ENCODE assay signal across 1 cellular context in genomic region chr1:26125946-26126320, GRCh38.
TF ChIP-seq lines count a peak whose summit lies in the region.

No MANE protein-coding gene starts in this region.

TF ChIP-seq in K562, 482 proteins besides CTCF, POLR2A, EP300 and RAD21 (continued from another document and continues in another):
- TF ChIP-seq CEBPZ (IDR thresholded peaks at IDR 0.05; ENCODE audit: borderline replicate concordance, low read depth, low read length) = no peak
- TF ChIP-seq ZBTB17 (CRISPR knock-in tag; IDR thresholded peaks at IDR 0.05) = 0 out of 2 replicates have a peak, but pooled peaks have one; percentile 46
- no peak for TF ChIP-seq ZNF239 (CRISPR knock-in tag; IDR thresholded peaks at IDR 0.05)
- TF ChIP-seq PYGO2 (tag; IDR thresholded peaks at IDR 0.05) = no peak
- no peak for TF ChIP-seq MNT (conservative IDR thresholded peaks at IDR 0.05)
- 0 out of 2 replicates have a peak, but pooled peaks have one; percentile 41 for TF ChIP-seq HOXB6 (CRISPR knock-in tag; IDR thresholded peaks at IDR 0.05; ENCODE audit: borderline replicate concordance)
- TF ChIP-seq NFE2 (IDR thresholded peaks at IDR 0.05; ENCODE audit: low read depth) = no peak
- TF ChIP-seq EZH2 (IDR thresholded peaks at IDR 0.05; ENCODE audit: borderline replicate concordance, low read depth, low read length) = no peak
- TF ChIP-seq, protein P1, sequence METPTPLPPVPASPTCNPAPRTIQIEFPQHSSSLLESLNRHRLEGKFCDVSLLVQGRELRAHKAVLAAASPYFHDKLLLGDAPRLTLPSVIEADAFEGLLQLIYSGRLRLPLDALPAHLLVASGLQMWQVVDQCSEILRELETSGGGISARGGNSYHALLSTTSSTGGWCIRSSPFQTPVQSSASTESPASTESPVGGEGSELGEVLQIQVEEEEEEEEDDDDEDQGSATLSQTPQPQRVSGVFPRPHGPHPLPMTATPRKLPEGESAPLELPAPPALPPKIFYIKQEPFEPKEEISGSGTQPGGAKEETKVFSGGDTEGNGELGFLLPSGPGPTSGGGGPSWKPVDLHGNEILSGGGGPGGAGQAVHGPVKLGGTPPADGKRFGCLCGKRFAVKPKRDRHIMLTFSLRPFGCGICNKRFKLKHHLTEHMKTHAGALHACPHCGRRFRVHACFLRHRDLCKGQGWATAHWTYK (CRISPR knock-in tag; IDR thresholded peaks at IDR 0.05) = peak; percentile 64; the same call in 1 of the 2 replicates
- TF ChIP-seq, protein P2, sequence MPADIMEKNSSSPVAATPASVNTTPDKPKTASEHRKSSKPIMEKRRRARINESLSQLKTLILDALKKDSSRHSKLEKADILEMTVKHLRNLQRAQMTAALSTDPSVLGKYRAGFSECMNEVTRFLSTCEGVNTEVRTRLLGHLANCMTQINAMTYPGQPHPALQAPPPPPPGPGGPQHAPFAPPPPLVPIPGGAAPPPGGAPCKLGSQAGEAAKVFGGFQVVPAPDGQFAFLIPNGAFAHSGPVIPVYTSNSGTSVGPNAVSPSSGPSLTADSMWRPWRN (IDR thresholded peaks at IDR 0.05; ENCODE audit: low read depth) = no peak
- no peak for TF ChIP-seq RFX1 (IDR thresholded peaks at IDR 0.05)
- no peak for TF ChIP-seq GTF3C2 (IDR thresholded peaks at IDR 0.05; ENCODE audit: borderline replicate concordance, extremely low read depth, insufficient read length)
- TF ChIP-seq DMBX1 (CRISPR knock-in tag; IDR thresholded peaks at IDR 0.05; ENCODE audit: borderline replicate concordance) = peak; percentile 17; the same call in 1 of the 2 replicates
- no peak for TF ChIP-seq CREB1 (IDR thresholded peaks at IDR 0.05)
- no peak for TF ChIP-seq CREB1 (CRISPR knock-in tag; IDR thresholded peaks at IDR 0.05)
- no peak for TF ChIP-seq FOXA1 (IDR thresholded peaks at IDR 0.05; ENCODE audit: borderline replicate concordance)
- 0 out of 2 replicates have a peak, but pooled peaks have one; percentile 40 for TF ChIP-seq ZNF174 (CRISPR knock-in tag; IDR thresholded peaks at IDR 0.05)
- TF ChIP-seq ERF (CRISPR knock-in tag; IDR thresholded peaks at IDR 0.05) = no peak
- no peak for TF ChIP-seq CBFA2T2 (conservative IDR thresholded peaks at IDR 0.05)
- peak; percentile 75; the same call in 1 of the 2 replicates for TF ChIP-seq ZNF311 (CRISPR knock-in tag; IDR thresholded peaks at IDR 0.05)
- no peak for TF ChIP-seq CGGBP1 (CRISPR knock-in tag; IDR thresholded peaks at IDR 0.05)
- no peak for TF ChIP-seq ZNF609 (CRISPR knock-in tag; IDR thresholded peaks at IDR 0.05; ENCODE audit: borderline replicate concordance)
- no peak for TF ChIP-seq ZSCAN29 (IDR thresholded peaks at IDR 0.05)
- TF ChIP-seq RUNX1 (IDR thresholded peaks at IDR 0.05; ENCODE audit: low read depth) = no peak
- peak; percentile 96 for TF ChIP-seq NFRKB (IDR thresholded peaks at IDR 0.05; ENCODE audit: low read depth)
- no peak for TF ChIP-seq SP1 (CRISPR knock-in tag; IDR thresholded peaks at IDR 0.05)
- TF ChIP-seq ETV6 (IDR thresholded peaks at IDR 0.05; ENCODE audit: borderline replicate concordance in 1 of 2, low read depth in 2 of 2, low read length in 1 of 2) = no peak
- no peak for TF ChIP-seq ETV6 (CRISPR knock-in tag; IDR thresholded peaks at IDR 0.05; ENCODE audit: borderline replicate concordance)
- TF ChIP-seq ZNF830 (CRISPR knock-in tag; IDR thresholded peaks at IDR 0.05) = no peak
- TF ChIP-seq ZNF24 (IDR thresholded peaks at IDR 0.05) = no peak
- TF ChIP-seq NR2C2 (CRISPR knock-in tag; IDR thresholded peaks at IDR 0.05) = no peak
- no peak; the same call in 1 of the 2 replicates for TF ChIP-seq NR2C2 (tag; IDR thresholded peaks at IDR 0.05)
- TF ChIP-seq SNAPC5 (CRISPR knock-in tag; IDR thresholded peaks at IDR 0.05) = no peak
- no peak for TF ChIP-seq ZFP30 (CRISPR knock-in tag; IDR thresholded peaks at IDR 0.05; ENCODE audit: borderline replicate concordance)
- TF ChIP-seq, protein P3, sequence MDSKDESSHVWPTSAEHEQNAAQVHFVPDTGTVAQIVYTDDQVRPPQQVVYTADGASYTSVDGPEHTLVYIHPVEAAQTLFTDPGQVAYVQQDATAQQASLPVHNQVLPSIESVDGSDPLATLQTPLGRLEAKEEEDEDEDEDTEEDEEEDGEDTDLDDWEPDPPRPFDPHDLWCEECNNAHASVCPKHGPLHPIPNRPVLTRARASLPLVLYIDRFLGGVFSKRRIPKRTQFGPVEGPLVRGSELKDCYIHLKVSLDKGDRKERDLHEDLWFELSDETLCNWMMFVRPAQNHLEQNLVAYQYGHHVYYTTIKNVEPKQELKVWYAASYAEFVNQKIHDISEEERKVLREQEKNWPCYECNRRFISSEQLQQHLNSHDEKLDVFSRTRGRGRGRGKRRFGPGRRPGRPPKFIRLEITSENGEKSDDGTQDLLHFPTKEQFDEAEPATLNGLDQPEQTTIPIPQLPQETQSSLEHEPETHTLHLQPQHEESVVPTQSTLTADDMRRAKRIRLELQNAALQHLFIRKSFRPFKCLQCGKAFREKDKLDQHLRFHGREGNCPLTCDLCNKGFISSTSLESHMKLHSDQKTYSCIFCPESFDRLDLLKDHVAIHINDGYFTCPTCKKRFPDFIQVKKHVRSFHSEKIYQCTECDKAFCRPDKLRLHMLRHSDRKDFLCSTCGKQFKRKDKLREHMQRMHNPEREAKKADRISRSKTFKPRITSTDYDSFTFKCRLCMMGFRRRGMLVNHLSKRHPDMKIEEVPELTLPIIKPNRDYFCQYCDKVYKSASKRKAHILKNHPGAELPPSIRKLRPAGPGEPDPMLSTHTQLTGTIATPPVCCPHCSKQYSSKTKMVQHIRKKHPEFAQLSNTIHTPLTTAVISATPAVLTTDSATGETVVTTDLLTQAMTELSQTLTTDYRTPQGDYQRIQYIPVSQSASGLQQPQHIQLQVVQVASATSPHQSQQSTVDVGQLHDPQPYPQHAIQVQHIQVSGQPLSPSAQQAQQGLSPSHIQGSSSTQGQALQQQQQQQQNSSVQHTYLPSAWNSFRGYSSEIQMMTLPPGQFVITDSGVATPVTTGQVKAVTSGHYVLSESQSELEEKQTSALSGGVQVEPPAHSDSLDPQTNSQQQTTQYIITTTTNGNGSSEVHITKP (IDR thresholded peaks at IDR 0.05; ENCODE audit: partially characterized antibody) = no peak
- no peak for TF ChIP-seq ZNF140 (CRISPR knock-in tag; IDR thresholded peaks at IDR 0.05)
- TF ChIP-seq MTA2 (IDR thresholded peaks at IDR 0.05; ENCODE audit: low read depth) = no peak
- no peak for TF ChIP-seq NR2C1 (IDR thresholded peaks at IDR 0.05)
- TF ChIP-seq NR2C1 (tag; IDR thresholded peaks at IDR 0.05) = 0 out of 2 replicates have a peak, but pooled peaks have one; percentile 5
